25 cellular contexts compared by ENCODE assay signal in the genomic region with DNA sequence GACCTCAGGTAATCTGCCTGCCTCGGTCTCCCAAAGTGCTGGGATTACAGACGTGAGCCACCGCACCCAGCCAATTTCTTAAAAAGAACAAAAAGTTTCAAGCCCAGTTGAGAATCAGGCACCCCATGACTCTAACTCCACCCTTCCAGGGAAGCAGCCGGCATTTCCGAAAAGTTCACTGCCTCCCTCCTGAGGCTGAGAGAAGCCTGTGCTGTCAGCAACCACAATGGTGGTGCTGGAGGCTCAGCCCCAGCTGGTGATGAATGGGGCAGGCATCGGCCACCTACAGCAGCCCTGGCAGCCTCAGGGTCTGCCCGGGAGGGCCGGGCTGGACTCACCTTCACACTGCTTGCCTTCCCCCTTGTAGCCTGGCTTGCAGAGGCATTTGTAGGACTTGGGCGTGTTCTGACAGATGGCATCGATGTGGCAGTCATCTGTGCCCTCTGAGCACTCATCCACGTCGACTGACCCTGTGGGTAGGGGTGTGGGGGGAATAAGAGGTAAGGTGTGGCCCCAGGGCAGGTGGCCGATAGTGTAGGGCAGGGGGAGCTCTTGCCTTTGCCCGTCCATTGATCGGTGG. TPM values are rescaled to one million over a fixed set of nuclear protein-coding genes. Genes with fewer than 3 reads are reported as not detected.
DNase-seq lines count a peak whose midpoint lies in the region; ATAC-seq and TF ChIP-seq lines count a peak whose summit lies in the region.
"Had no signal": no experiment of that assay in that cellular context is flagged by ENCODE, and none has a peak within 500 bp of the region (broad histone marks: within the 10 kb centered on the region; RNA-seq: fewer than 3 reads in every experiment).

No MANE protein-coding gene starts in this region.

- H3K9me3 ChIP-seq in endodermal cell (ENCODE audit: control insufficient read depth, low read length), result no peaks in the 10 kb centered on the region
- peaks cover 0 to 3% of the 10 kb centered on the region in 2 donors for H3K9me3 ChIP-seq in neuronal stem cell (replicated peaks in 1 of 2; ENCODE audit: control insufficient read depth in 2 of 2, insufficient read depth in 1 of 2, low read depth in 1 of 2, low read length in 2 of 2)
- H3K9me3 ChIP-seq in upper lobe of right lung, result no peaks in the 10 kb centered on the region

- intact Hi-C loops in left cardiac atrium (cut with DNase I) (no loop called here), upper lobe of right lung (cut with DNase I) (no loop called here)

- H3K9ac ChIP-seq in endodermal cell (ENCODE audit: extremely low read depth, low read length, poor library complexity, severe bottlenecking) (no peak overlapping the region), neuronal stem cell (ENCODE audit: low read depth, low read length, poor library complexity) (no peak overlapping the region)
- H3K9ac ChIP-seq: GM23248 had no signal

- no peak overlapping the region for H2AFZ ChIP-seq in neuronal stem cell (ENCODE audit: low read length)
- H2AFZ ChIP-seq: GM23248 had no signal

- ATAC-seq in left cardiac atrium (no peak), upper lobe of right lung (no peak)
- ATAC-seq: K562, T-cell had no signal

- no peaks in the 10 kb centered on the region for H3K9me3 Mint-ChIP-seq in endodermal cell
- H3K9me3 Mint-ChIP-seq: T-cell had no signal

- H3K23ac ChIP-seq in neuronal stem cell (ENCODE audit: low read depth, low read length, poor library complexity), result no peak overlapping the region

- H3K27ac Mint-ChIP-seq in endodermal cell, result no peak overlapping the region
- H3K27ac Mint-ChIP-seq: T-cell had no signal

- H3K4me3 Mint-ChIP-seq in endodermal cell, result no peak overlapping the region
- H3K4me3 Mint-ChIP-seq: T-cell had no signal

- H3K27me3 ChIP-seq in endodermal cell (ENCODE audit: control insufficient read depth, insufficient read depth, low read length, poor library complexity, severe bottlenecking) (peaks cover 51% of the 10 kb centered on the region), neuronal stem cell (ENCODE audit: control insufficient read depth in 3 of 3, insufficient read depth in 3 of 3, low read depth in 1 of 3, low read length in 3 of 3) (peaks cover 0 to 38% (median 0%) of the 10 kb centered on the region in 3 experiments), upper lobe of right lung (peaks cover 15% of the 10 kb centered on the region)

- H4K91ac ChIP-seq in neuronal stem cell (ENCODE audit: low read depth, low read length, poor library complexity), result no peak overlapping the region

- H3K27me3 Mint-ChIP-seq in endodermal cell (ENCODE audit: insufficient read depth), result peaks cover 41% of the 10 kb centered on the region

- H3K27ac ChIP-seq in endodermal cell (ENCODE audit: low read depth, low read length), result no peak overlapping the region
- no peak overlapping the region for H3K27ac ChIP-seq in neuronal stem cell (replicated peaks; ENCODE audit: low read length)
- no peak overlapping the region for H3K27ac ChIP-seq in upper lobe of right lung
- H3K27ac ChIP-seq: 22Rv1, GM23248, RWPE1 had no signal

- DNase-seq in DMS 273 (lab: John Stamatoyannopoulos, UW; ENCODE audit: unreplicated experiment) (peak; percentile 36), DMS 273 treated with DMSO at 0.1 percent for 48 hours (lab: John Stamatoyannopoulos, UW) (no peak), M059J (ENCODE audit: low read depth) (peak; percentile 32), endodermal cell (no peak), neuronal stem cell (ENCODE audit: low spot score) (no peak), left cardiac atrium (no peak), GM19240 (ENCODE audit: insufficient read length, low spot score) (no peak), upper lobe of right lung (no peak)
- DNase-seq: Calu3, GM23248, HCEC 1CT, Kasumi-1, MV-4-11, NCI-H1105, NCI-H1436 treated with DMSO at 0.1 percent for 48 hours, NCI-H2029, NCI-H226, NCI-H510A treated with DMSO at 0.1 percent for 48 hours, SHP77, T-cell had no signal

- H2AK5ac ChIP-seq in neuronal stem cell (ENCODE audit: low read depth, low read length), result peak overlapping the region; percentile 17

- H3K4me3 ChIP-seq in endodermal cell (ENCODE audit: low read length) (no peak overlapping the region), neuronal stem cell (ENCODE audit: low read length in 2 of 2) (peak overlapping the region in 1 of 2 donors; percentile 29), upper lobe of right lung (no peak overlapping the region)
- H3K4me3 ChIP-seq: GM23248, K562 had no signal

- H3K4me2 ChIP-seq in neuronal stem cell (ENCODE audit: insufficient read depth, low read length, poor library complexity, severe bottlenecking), result no peak overlapping the region

- H4K8ac ChIP-seq in neuronal stem cell (ENCODE audit: low read depth, low read length), result peak overlapping the region; percentile 66

- H3K79me1 ChIP-seq in neuronal stem cell (ENCODE audit: low read depth, low read length), result peaks cover 22% of the 10 kb centered on the region

- H3K36me3 ChIP-seq in endodermal cell (ENCODE audit: control insufficient read depth, insufficient read depth, low read length) (no peaks in the 10 kb centered on the region), neuronal stem cell (replicated peaks in 1 of 2; ENCODE audit: control insufficient read depth in 2 of 2, insufficient read depth in 2 of 2, low read length in 2 of 2) (peaks cover 0 to 44% of the 10 kb centered on the region in 2 donors), upper lobe of right lung (no peaks in the 10 kb centered on the region)

- no peak overlapping the region for H3K4ac ChIP-seq in neuronal stem cell (ENCODE audit: low read length)

- no peak overlapping the region for H2BK12ac ChIP-seq in neuronal stem cell (ENCODE audit: low read length)

- TF ChIP-seq CTCF in endodermal cell (conservative IDR thresholded peaks at IDR 0.05), result peak; percentile 24
- TF ChIP-seq CTCF in upper lobe of right lung (IDR thresholded peaks at IDR 0.05), result no peak

- no peaks in the 10 kb centered on the region for H3K36me3 Mint-ChIP-seq in endodermal cell (ENCODE audit: low read depth)
- H3K36me3 Mint-ChIP-seq: T-cell had no signal

- no peak overlapping the region for H2BK120ac ChIP-seq in neuronal stem cell (ENCODE audit: low read depth, low read length)

- H3K4me1 Mint-ChIP-seq in endodermal cell, result no peaks in the 10 kb centered on the region

- no peaks in the 10 kb centered on the region for H3K4me1 ChIP-seq in endodermal cell (ENCODE audit: control insufficient read depth, insufficient read depth, low read length)
- H3K4me1 ChIP-seq in neuronal stem cell (ENCODE audit: control insufficient read depth in 2 of 2, insufficient read depth in 1 of 2, low read depth in 1 of 2, low read length in 2 of 2), result peaks cover 0 to 20% of the 10 kb centered on the region in 2 donors
- H3K4me1 ChIP-seq in upper lobe of right lung, result no peaks in the 10 kb centered on the region

- H2BK5ac ChIP-seq in neuronal stem cell (ENCODE audit: low read length), result peak overlapping the region; percentile 15

- peak overlapping the region; percentile 44 for H3K18ac ChIP-seq in neuronal stem cell (ENCODE audit: low read length)

- no peak overlapping the region for H2BK15ac ChIP-seq in neuronal stem cell (ENCODE audit: low read length)

- 74 to 78% methylated on average over 10 to 15 of the region's 15 CpGs for WGBS in endodermal cell (ENCODE audit: insufficient coverage in 1 of 2, insufficient read length in 1 of 2), 2 experiments
- no CpG with 5 or more reads among the region's 15 CpGs for WGBS in neuronal stem cell (ENCODE audit: extremely low coverage in 2 of 2, insufficient read length in 2 of 2, insufficient replicate concordance in 1 of 2), 2 donors

- no peak overlapping the region for H3K14ac ChIP-seq in neuronal stem cell (ENCODE audit: low read length)

RNA-seq across cellular contexts. Expression of a gene that starts 4.3 kb away (rescaled TPM):
- 11.5 and 17.4 TPM in 2 replicates for total RNA-seq in M059J (2014; rRNA removed; shearing (Covaris generic))
- total RNA-seq in endodermal cell (under 1 TPM; 0.13 to 0.95 TPM), left cardiac atrium (1 to 10 TPM in 1 of 2 donors, under 1 TPM in 1; 0.97 to 3.3 TPM), upper lobe of right lung (36.0 TPM)
- polyA plus RNA-seq in endodermal cell (2013, experiment 1 of 2), result 32.3 TPM
- 25.2 TPM for polyA plus RNA-seq in endodermal cell (2013, experiment 2 of 2)
- 51.2 TPM for polyA plus RNA-seq in neuronal stem cell (2013, experiment 1 of 2)
- 50.9 TPM for polyA plus RNA-seq in neuronal stem cell (2013, experiment 2 of 2)
- total RNA-seq: GM23248, MCF 10A had no signal
- polyA plus RNA-seq: BJ, GM23248 had no signal

Comparison
In these comparisons a context has a peak if more than half of its experiments do, and no peak if none do; other contexts are left out.
1. DNase-seq: peak in DMS 273 (single experiment) and M059J (single experiment); none in DMS 273 treated with DMSO at 0.1 percent for 48 hours (single experiment), endodermal cell (single experiment), neuronal stem cell (single experiment), left cardiac atrium (single experiment), GM19240 (single experiment) and upper lobe of right lung (single experiment).